Comparison of ENCODE assay signal across 14 cellular contexts in the genomic region with DNA sequence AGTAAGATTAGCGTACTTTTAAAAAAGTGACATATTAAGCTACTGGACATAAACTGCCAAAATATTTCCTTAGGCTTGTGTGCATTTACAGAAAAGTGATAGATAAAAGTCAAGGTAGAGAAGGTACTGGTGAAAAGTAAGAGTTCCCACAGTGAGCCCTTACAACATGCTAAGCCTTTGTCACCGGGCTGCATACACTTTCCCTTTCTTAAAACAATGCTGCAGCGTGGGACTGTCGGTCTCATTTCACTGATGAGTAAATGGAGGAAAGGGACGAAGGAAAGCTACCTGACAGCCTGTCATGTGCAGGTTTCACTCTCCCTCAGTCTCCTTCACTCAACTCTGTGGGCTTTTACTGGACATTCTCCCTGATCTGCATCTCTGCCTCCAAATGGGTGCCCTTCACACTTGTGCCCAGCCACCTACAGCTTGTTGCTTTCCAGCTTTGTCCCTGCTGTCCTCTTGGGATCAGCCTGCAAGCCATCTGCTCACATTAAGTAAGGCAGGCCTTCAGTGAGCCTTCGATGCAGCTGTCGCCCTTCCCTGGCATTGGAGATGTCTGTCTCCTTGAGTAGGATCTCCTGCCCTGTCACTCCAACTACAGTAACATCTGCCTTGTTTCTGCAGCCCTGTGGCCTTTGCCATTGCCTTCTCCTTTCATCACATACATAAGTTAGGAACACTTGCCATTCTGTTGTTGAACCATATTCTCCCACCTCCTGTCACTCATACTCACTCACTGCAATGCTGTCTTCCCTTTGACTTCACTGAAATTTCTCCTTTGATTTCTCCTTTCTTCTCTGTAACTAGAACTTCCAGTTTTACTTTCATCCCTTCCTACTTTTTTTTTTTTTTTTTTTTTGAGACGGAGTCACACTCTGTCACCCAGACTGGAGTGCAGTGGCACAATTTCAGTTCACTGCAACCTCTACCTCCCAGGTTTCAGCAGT. TPM values are rescaled to one million over a fixed set of nuclear protein-coding genes. Genes with fewer than 3 reads are reported as not detected.
A peak's percentile ranks its signal among the peaks of the same experiment; 100 is the strongest.
DNase-seq lines count a peak whose midpoint lies in the region; ATAC-seq, FAIRE-seq and TF ChIP-seq lines count a peak whose summit lies in the region.
"Had no signal": no experiment of that assay in that cellular context is flagged by ENCODE, and none has a peak within 500 bp of the region (broad histone marks: within the 10 kb centered on the region; RNA-seq: fewer than 3 reads in every experiment).

No MANE protein-coding gene starts in this region.

- H2AFZ ChIP-seq in mammary epithelial cell (ENCODE audit: low read depth, low read length) (no peak overlapping the region), GM12878 (ENCODE audit: control insufficient read depth, low read depth, low read length) (no peak overlapping the region)

- TF ChIP-seq RAD21 in GM12878 (IDR thresholded peaks at IDR 0.05; ENCODE audit: insufficient read depth, low read depth, low read length), result no peak

- TF ChIP-seq CTCF in MCF 10A (IDR thresholded peaks at IDR 0.05; ENCODE audit: unreplicated experiment), result no peak
- no peak for TF ChIP-seq CTCF in mammary epithelial cell (conservative IDR thresholded peaks at IDR 0.05 in 1 of 2, IDR thresholded peaks at IDR 0.05 in 1 of 2; ENCODE audit: extremely low read depth in 1 of 2, insufficient read depth in 1 of 2, low read depth in 1 of 2, low read length in 2 of 2)
- TF ChIP-seq CTCF in GM12878 (IDR thresholded peaks at IDR 0.05 in 2 of 3, conservative IDR thresholded peaks at IDR 0.05 in 1 of 3; ENCODE audit: control insufficient read depth in 2 of 3, extremely low read depth in 1 of 3, insufficient read depth in 1 of 3, low read depth in 3 of 3, low read length in 3 of 3), result no peak
- no peak for TF ChIP-seq CTCF in progenitor cell of endocrine pancreas (IDR thresholded peaks at IDR 0.05; ENCODE audit: unreplicated experiment)

- no peak for ATAC-seq in GM12878
- ATAC-seq: left lung had no signal

- RAD21 ChIA-PET in GM12878 (lab: Charles Lee; ENCODE audit: unreplicated experiment), result interaction anchor here (0.8 kb wide), 1 partner anchor 148 kb away, joined by 3 read pairs; no protein-coding TSS in a partner anchor

- POLR2A ChIA-PET in MCF 10A (lab: Yijun Ruan, JAX) (no interaction called here), GM12878 (lab: Charles Lee) (no interaction called here)

- no peak for DNase-seq in MCF 10A (ENCODE audit: unreplicated experiment)
- no peak for DNase-seq in mammary epithelial cell
- DNase-seq in NCI-H1694 treated with DMSO at 0.1 percent for 48 hours (lab: John Stamatoyannopoulos, UW), result peak; percentile 43
- no peak for DNase-seq in GM12878 (ENCODE audit: low read depth, low spot score)
- peak; percentile 20 for DNase-seq in pons (ENCODE audit: low spot score)
- no peak for DNase-seq in NCI-H1417 treated with DMSO at 0.1 percent for 48 hours (lab: John Stamatoyannopoulos, UW)
- no peak for DNase-seq in progenitor cell of endocrine pancreas (ENCODE audit: low spot score, unreplicated experiment)
- DNase-seq in hypothalamus (lab: John Stamatoyannopoulos, UW), result no peak
- DNase-seq: left lung, NCI-H1105 treated with DMSO at 0.1 percent for 48 hours, NCI-H345 had no signal

- in situ Hi-C loops in mammary epithelial cell (cut with MboI; ENCODE audit: low sequenced_read_pairs in 2 of 2) (no loop called here), GM12878 (cut with MboI) (no loop called here)

- no TSS peak for BruUV-seq in MCF 10A (replicated peaks; lab: Mats Ljungman, UMichigan)
- no TSS peak for BruUV-seq in mammary epithelial cell (replicated peaks; lab: Mats Ljungman, UMichigan)
- no TSS peak for BruUV-seq in GM12878 (replicated peaks; lab: Mats Ljungman, UMichigan)

- FAIRE-seq in GM12878 (lab: Jason Lieb, UNC), result no peak

- no peak overlapping the region for H3K4me3 ChIP-seq in mammary epithelial cell (replicated peaks in 1 of 3; ENCODE audit: insufficient read depth in 1 of 3, low read depth in 2 of 3, low read length in 3 of 3)
- H3K4me3 ChIP-seq in GM12878, result no peak overlapping the region
- H3K4me3 ChIP-seq: breast epithelium, left lung, suprapubic skin had no signal

- no peaks in the 10 kb centered on the region for H3K9me3 ChIP-seq in mammary epithelial cell (replicated peaks; ENCODE audit: insufficient read depth, low read length)
- no peaks in the 10 kb centered on the region for H3K9me3 ChIP-seq in GM12878 (replicated peaks; ENCODE audit: control insufficient read depth, insufficient read depth, low read length)
- H3K9me3 ChIP-seq: breast epithelium, left lung, suprapubic skin had no signal

- no peaks in the 10 kb centered on the region for H3K4me1 ChIP-seq in mammary epithelial cell (ENCODE audit: insufficient read depth, low read length)
- H3K4me1 ChIP-seq in GM12878 (ENCODE audit: control insufficient read depth, insufficient read depth, low read length), result no peaks in the 10 kb centered on the region
- H3K4me1 ChIP-seq: breast epithelium, left lung, suprapubic skin had no signal

- H3K27me3 Mint-ChIP-seq in MCF 10A (ENCODE audit: insufficient read depth, unreplicated experiment), result no peaks in the 10 kb centered on the region
- no peaks in the 10 kb centered on the region for H3K27me3 Mint-ChIP-seq in progenitor cell of endocrine pancreas

- no peaks in the 10 kb centered on the region for H3K4me1 Mint-ChIP-seq in MCF 10A (ENCODE audit: insufficient read depth, unreplicated experiment)
- H3K4me1 Mint-ChIP-seq in progenitor cell of endocrine pancreas (ENCODE audit: low read depth), result no peaks in the 10 kb centered on the region

- H4K20me1 ChIP-seq in mammary epithelial cell (ENCODE audit: insufficient read depth, low read length) (no peaks in the 10 kb centered on the region), GM12878 (ENCODE audit: control insufficient read depth, insufficient read depth) (no peaks in the 10 kb centered on the region)

- H3K27ac Mint-ChIP-seq in MCF 10A (ENCODE audit: low read depth, unreplicated experiment) (peak overlapping the region; percentile 14), progenitor cell of endocrine pancreas (no peak overlapping the region)

- CTCF ChIA-PET in MCF 10A (lab: Yijun Ruan, JAX), result interaction anchor here (0.6 to 2.1 kb wide), 2 partner anchors 9 to 19 kb away, joined by 3 to 5 read pairs; no protein-coding TSS in a partner anchor
- CTCF ChIA-PET in mammary epithelial cell (lab: Charles Lee; ENCODE audit: low non-redundant PET), result no interaction called here
- CTCF ChIA-PET in GM12878 (lab: Yijun Ruan, JAX), result no interaction called here

- dilution Hi-C loops in mammary epithelial cell (cut with HindIII; ENCODE audit: low sequenced_read_pairs), result no loop called here

- H3K79me2 ChIP-seq in mammary epithelial cell (ENCODE audit: insufficient read depth, low read length), result no peaks in the 10 kb centered on the region
- H3K79me2 ChIP-seq in GM12878 (ENCODE audit: control insufficient read depth, insufficient read depth, low read length), result no peaks in the 10 kb centered on the region

- H3K36me3 Mint-ChIP-seq in MCF 10A (ENCODE audit: insufficient read depth, unreplicated experiment), result peaks cover 73% of the 10 kb centered on the region
- H3K36me3 Mint-ChIP-seq in progenitor cell of endocrine pancreas (ENCODE audit: insufficient read depth), result peaks cover 27% of the 10 kb centered on the region

- H3K9ac ChIP-seq in mammary epithelial cell (ENCODE audit: insufficient read depth, low read length) (no peak overlapping the region), GM12878 (ENCODE audit: control insufficient read depth, insufficient read depth, low read length) (no peak overlapping the region)

- 0 out of 2 replicates have a peak, but pooled peaks have one; percentile 40 for TF ChIP-seq POLR2A in GM12878 (IDR thresholded peaks at IDR 0.05; ENCODE audit: low read depth, low read length)

- 92% methylated on average over 8 of the region's 8 CpGs for WGBS in mammary epithelial cell (ENCODE audit: low coverage, missing lambda C conversion rate)
- 84% methylated on average over 7 of the region's 8 CpGs for WGBS in GM12878 (ENCODE audit: insufficient coverage, insufficient replicate concordance, low lambda C conversion rate, missing lambda C conversion rate)

- H3K36me3 ChIP-seq in mammary epithelial cell (ENCODE audit: insufficient read depth, low read length) (peaks cover 26% of the 10 kb centered on the region), GM12878 (ENCODE audit: control insufficient read depth in 2 of 2, insufficient read depth in 2 of 2, low read length in 1 of 2) (peaks cover 5 to 12% of the 10 kb centered on the region in 2 experiments)
- H3K36me3 ChIP-seq: breast epithelium had no signal

- H3K4me2 ChIP-seq in mammary epithelial cell (ENCODE audit: insufficient read depth, low read depth, low read length) (no peak overlapping the region), GM12878 (ENCODE audit: control insufficient read depth, insufficient read depth) (no peak overlapping the region)

- H3K27ac ChIP-seq in mammary epithelial cell (ENCODE audit: insufficient read depth, low read depth, low read length) (no peak overlapping the region), GM12878 (ENCODE audit: control insufficient read depth, insufficient read depth) (no peak overlapping the region)
- H3K27ac ChIP-seq: breast epithelium, left lung, suprapubic skin had no signal

- no peak overlapping the region for H3K4me3 Mint-ChIP-seq in MCF 10A (ENCODE audit: unreplicated experiment)
- H3K4me3 Mint-ChIP-seq in progenitor cell of endocrine pancreas (ENCODE audit: low read depth), result no peak overlapping the region

- SMC1A ChIA-PET in GM12878 (lab: Charles Lee; ENCODE audit: uncharacterized antibody, unreplicated experiment), result interaction anchor here (0.8 kb wide), 1 partner anchor 10 kb away, joined by 4 read pairs; no protein-coding TSS in a partner anchor

- no peak for TF ChIP-seq EP300 in GM12878 (IDR thresholded peaks at IDR 0.05; ENCODE audit: borderline replicate concordance in 1 of 2, control insufficient read depth in 1 of 2, low read depth in 2 of 2, low read length in 2 of 2)

- intact Hi-C loops in MCF 10A (cut with micrococcal nuclease), result no loop called here
- intact Hi-C loops in mammary epithelial cell (cut with micrococcal nuclease), result no loop called here
- intact Hi-C loops in GM12878 (cut with micrococcal nuclease; ENCODE audit: unreplicated experiment), result no loop called here

- no peaks in the 10 kb centered on the region for H3K9me3 Mint-ChIP-seq in MCF 10A (ENCODE audit: unreplicated experiment)
- no peaks in the 10 kb centered on the region for H3K9me3 Mint-ChIP-seq in progenitor cell of endocrine pancreas (ENCODE audit: low read depth)
- H3K9me3 Mint-ChIP-seq: activated naive CD4-positive, alpha-beta T cell treated with anti-CD3 and anti-CD28 coated beads, Interleukin-2, amount 50 U/mL, for 72 hours had no signal

- H3K27me3 ChIP-seq in mammary epithelial cell (ENCODE audit: insufficient read depth, low read length) (no peaks in the 10 kb centered on the region), GM12878 (replicated peaks in 1 of 2; ENCODE audit: control insufficient read depth in 2 of 2, insufficient read depth in 2 of 2, low read length in 1 of 2) (no peaks in the 10 kb centered on the region)
- H3K27me3 ChIP-seq: breast epithelium, left lung, suprapubic skin had no signal

RNA-seq across cellular contexts. Expression of gene ROPN1L, which starts 9.3 kb away (rescaled TPM):
- 0.82 TPM in 1 of 2 replicates, not detected in the other for total RNA-seq in MCF 10A (2022)
- under 1 TPM; 0.17 to 0.24 TPM for total RNA-seq in mammary epithelial cell
- 0.18 TPM for polyA plus RNA-seq in mammary epithelial cell
- polyA minus RNA-seq in mammary epithelial cell, result not detected
- not detected in 2 replicates for total RNA-seq in GM12878 (2013; cell fraction: nucleolus; rRNA removed)
- total RNA-seq in GM12878 (2014; rRNA removed), result not detected in 2 replicates
- not detected in 2 replicates for total RNA-seq in GM12878 (2014; rRNA removed; fragmentation: Illumina TruSeq; extraction: Trizol)
- total RNA-seq in GM12878 (2021), result 0.38 TPM in 1 of 2 replicates, not detected in the other
- not detected for polyA plus RNA-seq in GM12878 (2011; ENCODE audit: low read depth)
- polyA plus RNA-seq in GM12878 (2011; rRNA removed), result 0.07 TPM in 1 of 2 replicates, not detected in the other
- polyA plus RNA-seq in GM12878 (2011; cell fraction: cytosol; rRNA removed), result 0.04 TPM in 1 of 2 replicates, not detected in the other
- 0.09 and 0.20 TPM in 2 replicates for polyA plus RNA-seq in GM12878 (2011; cell fraction: nucleus; rRNA removed)
- not detected in 2 replicates for polyA plus RNA-seq in GM12878 (2012)
- polyA plus RNA-seq in GM12878 (2014; fragmentation: Illumina TruSeq; extraction: Trizol), result not detected in 2 replicates
- not detected for polyA plus RNA-seq in GM12878 (2014; fragmentation: Nextera tagmentation; extraction: Ambion mirVana)
- 0.28 TPM in 1 of 2 replicates, not detected in the other for polyA plus RNA-seq in GM12878 (2014; rRNA removed)
- under 1 TPM in 1 of 2 experiments, not detected in 1; 0.16 TPM for polyA plus RNA-seq in GM12878 (2016; fragmentation: Nextera tagmentation; extraction: Ambion mirVana)
- 0.41 TPM in 1 of 2 replicates, not detected in the other for polyA minus RNA-seq in GM12878 (2011; rRNA and poly(A)+ RNA removed)
- not detected in 2 replicates for polyA minus RNA-seq in GM12878 (2011; cell fraction: cytosol; rRNA and poly(A)+ RNA removed)
- 0.60 and 1.6 TPM in 2 replicates for polyA minus RNA-seq in GM12878 (2011; cell fraction: nucleus; rRNA and poly(A)+ RNA removed)
- 0.43 TPM in 1 of 2 replicates, not detected in the other for total RNA-seq in progenitor cell of endocrine pancreas

Comparison
In these comparisons a context has a peak if more than half of its experiments do, and no peak if none do; other contexts are left out.
1. DNase-seq: peak in NCI-H1694 treated with DMSO at 0.1 percent for 48 hours (single experiment) and pons (single experiment); none in MCF 10A (single experiment), mammary epithelial cell (single experiment), GM12878 (single experiment), NCI-H1417 treated with DMSO at 0.1 percent for 48 hours (single experiment), progenitor cell of endocrine pancreas (single experiment) and hypothalamus (0 of 51).